In genomic region chr15:41695750-41696436, GRCh38 we compare ENCODE assay signal across 8 cellular contexts. TPM values are rescaled to one million over a fixed set of nuclear protein-coding genes. Genes with fewer than 3 reads are reported as not detected.
DNase-seq lines count a peak whose midpoint lies in the region; ATAC-seq and TF ChIP-seq lines count a peak whose summit lies in the region.

No MANE protein-coding gene starts in this region.

- H3K4me1 ChIP-seq in sigmoid colon, result peaks cover 0 to 22% (median 13%) of the 10 kb centered on the region in 4 donors

- in situ Hi-C loops in KBM-7 (cut with MboI; ENCODE audit: low pct_unique_long_range_greater_than_20kb, low sequenced_read_pairs), result no loop called here

- peak overlapping the region; percentile 2 for H3K4me3 Mint-ChIP-seq in activated CD4-positive, alpha-beta T cell treated with anti-CD3 and anti-CD28 coated beads for 36 hours

- peak; percentile 90 for DNase-seq in KBM-7
- DNase-seq in activated CD4-positive, alpha-beta T cell treated with anti-CD3 and anti-CD28 coated beads for 36 hours, result peak; percentile 66
- DNase-seq in fibroblast of gingiva (ENCODE audit: low read depth), result peak; percentile 3
- DNase-seq in retinal pigment epithelial cell (ENCODE audit: low read depth), result no peak
- no peak for DNase-seq in sigmoid colon
- DNase-seq in AG20443 (ENCODE audit: low spot score), result no peak

- H3K9me3 ChIP-seq in sigmoid colon, result no peaks in the 10 kb centered on the region

- no peaks in the 10 kb centered on the region for H3K27me3 Mint-ChIP-seq in activated CD4-positive, alpha-beta T cell treated with anti-CD3 and anti-CD28 coated beads for 36 hours

- POLR2A ChIA-PET in activated CD4-positive, alpha-beta T cell treated with anti-CD3 and anti-CD28 coated beads for 36 hours (lab: Charles Lee), result no interaction called here

- TF ChIP-seq CTCF in GM12872 (IDR thresholded peaks at IDR 0.05; ENCODE audit: insufficient read depth, low read depth, low read length) (peak; percentile 49), retinal pigment epithelial cell (conservative IDR thresholded peaks at IDR 0.05; ENCODE audit: low read depth, low read length) (peak; percentile 31), sigmoid colon (IDR thresholded peaks at IDR 0.05) (no peak)

- H3K9me3 Mint-ChIP-seq in activated CD4-positive, alpha-beta T cell treated with anti-CD3 and anti-CD28 coated beads for 36 hours (ENCODE audit: low read depth), result no peaks in the 10 kb centered on the region

- TF ChIP-seq EP300 in sigmoid colon (IDR thresholded peaks at IDR 0.05), result no peak

- H3K4me3 ChIP-seq in retinal pigment epithelial cell (ENCODE audit: low read length) (no peak overlapping the region), sigmoid colon (no peak overlapping the region)

- peaks cover 43% of the 10 kb centered on the region for H3K4me1 Mint-ChIP-seq in activated CD4-positive, alpha-beta T cell treated with anti-CD3 and anti-CD28 coated beads for 36 hours

- ATAC-seq in GM21529 (IDR thresholded peaks at IDR 0.05; ENCODE audit: unreplicated experiment), result peak; percentile 93
- ATAC-seq in activated CD4-positive, alpha-beta T cell treated with anti-CD3 and anti-CD28 coated beads for 36 hours, result peak; percentile 93

- peak overlapping the region; percentile 78 for H3K27ac Mint-ChIP-seq in activated CD4-positive, alpha-beta T cell treated with anti-CD3 and anti-CD28 coated beads for 36 hours

- H3K36me3 ChIP-seq in sigmoid colon, result peaks cover 0 to 26% (median 0%) of the 10 kb centered on the region in 4 donors

- TF ChIP-seq POLR2A in sigmoid colon (IDR thresholded peaks at IDR 0.05), result no peak

- WGBS in sigmoid colon, 2 donors, result 40 to 74% methylated on average over 8 of the region's 8 CpGs

- intact Hi-C loops in activated CD4-positive, alpha-beta T cell treated with anti-CD3 and anti-CD28 coated beads for 36 hours (cut with DNase I, micrococcal nuclease), result loop anchor here (5.0 to 10.0 kb wide), 4 partner anchors 76 to 799 kb away; partner anchors contain the start of genes MAPKBP1 (in 1 of the 2), RPAP1 (in 1 of the 2), SNAP23 (in 1 of the 2) and ZNF106 (in 1 of the 2)
- intact Hi-C loops in sigmoid colon (cut with DNase I), result no loop called here

- CTCF ChIA-PET in activated CD4-positive, alpha-beta T cell treated with anti-CD3 and anti-CD28 coated beads for 36 hours (lab: Charles Lee), result interaction anchor here (0.6 to 1.7 kb wide), 11 partner anchors 9 to 310 kb away, joined by 3 to 13 read pairs (median 6); partner anchors contain the start of gene MAPKBP1

- H3K27me3 ChIP-seq in sigmoid colon, result no peaks in the 10 kb centered on the region

- no peak overlapping the region for H3K27ac ChIP-seq in sigmoid colon

- peaks cover 23% of the 10 kb centered on the region for H3K36me3 Mint-ChIP-seq in activated CD4-positive, alpha-beta T cell treated with anti-CD3 and anti-CD28 coated beads for 36 hours (ENCODE audit: low read depth)

RNA-seq across cellular contexts. Expression of gene MGA, which starts 35.7 kb away (rescaled TPM):
- 10 to 100 TPM; 33.7 to 39.3 TPM for total RNA-seq in activated CD4-positive, alpha-beta T cell treated with anti-CD3 and anti-CD28 coated beads for 36 hours
- total RNA-seq in sigmoid colon, result 10 to 100 TPM; 36.0 to 64.8 (median 60.6) TPM
- polyA plus RNA-seq in sigmoid colon, result 1 to 10 TPM; 1.4 to 5.6 (median 2.4) TPM

Comparison
In these comparisons a context has a peak if more than half of its experiments do, and no peak if none do; other contexts are left out.
1. CTCF ChIP-seq: peak in GM12872 (single experiment) and retinal pigment epithelial cell (single experiment); none in sigmoid colon (0 of 4).
2. DNase-seq: peak in KBM-7 (single experiment), activated CD4-positive, alpha-beta T cell treated with anti-CD3 and anti-CD28 coated beads for 36 hours (single experiment) and fibroblast of gingiva (single experiment); none in retinal pigment epithelial cell (single experiment), sigmoid colon (single experiment) and AG20443 (single experiment).